In the genomic region with DNA sequence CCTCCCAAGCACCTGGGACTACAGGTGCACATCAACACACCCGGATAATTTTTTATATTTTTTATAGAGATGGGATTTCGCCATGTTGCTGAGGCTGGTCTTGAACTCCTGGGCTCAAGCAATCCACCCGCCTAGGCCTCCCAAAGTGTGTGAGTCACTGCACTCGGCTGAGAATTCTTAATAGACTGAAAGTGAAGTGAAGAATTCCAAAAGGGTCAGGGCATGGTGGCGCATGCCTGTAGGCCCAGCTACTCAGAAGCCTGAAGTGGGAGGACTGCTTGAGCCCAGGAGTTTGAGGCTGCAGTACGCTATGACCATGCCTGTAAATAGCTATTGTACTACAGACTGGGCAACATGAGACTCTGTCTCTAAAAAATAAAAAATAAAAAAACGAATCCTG, we compare ENCODE assay signal across 22 cellular contexts. TPM values are rescaled to one million over a fixed set of nuclear protein-coding genes. Genes with fewer than 3 reads are reported as not detected.
DNase-seq lines count a peak whose midpoint lies in the region; ATAC-seq and TF ChIP-seq lines count a peak whose summit lies in the region.
"Had no signal": no experiment of that assay in that cellular context is flagged by ENCODE, and none has a peak within 500 bp of the region (broad histone marks: within the 10 kb centered on the region; RNA-seq: fewer than 3 reads in every experiment).

No MANE protein-coding gene starts in this region.

- TF ChIP-seq CTCF in choroid plexus epithelial cell (conservative IDR thresholded peaks at IDR 0.05; ENCODE audit: low read depth, low read length) = no peak
- no peak for TF ChIP-seq CTCF in thyroid gland (IDR thresholded peaks at IDR 0.05)

- H3K27ac ChIP-seq in mesendoderm (ENCODE audit: low read depth, low read length) = no peak overlapping the region
- peak overlapping the region; percentile 76 to 90 (median 87) for H3K27ac ChIP-seq in thyroid gland
- H3K27ac ChIP-seq in caudate nucleus (ENCODE audit: low read depth, low read length) = no peak overlapping the region
- H3K27ac ChIP-seq: A549, KMS-11, Peyer's patch had no signal

- H3K18ac ChIP-seq in mesendoderm (ENCODE audit: low read length) = no peak overlapping the region

- no peaks in the 10 kb centered on the region for H3K9me3 Mint-ChIP-seq in activated CD4-positive, alpha-beta T cell treated with anti-CD3 and anti-CD28 coated beads for 36 hours (ENCODE audit: low read depth)
- H3K9me3 Mint-ChIP-seq: CD14-positive monocyte had no signal

- H3K79me2 ChIP-seq in mesendoderm (ENCODE audit: control insufficient read depth, insufficient read depth, low read length) = no peaks in the 10 kb centered on the region

- no peak overlapping the region for H3K9ac ChIP-seq in mesendoderm (ENCODE audit: low read length)
- H3K9ac ChIP-seq: KMS-11 had no signal

- no peaks in the 10 kb centered on the region for H3K9me3 ChIP-seq in thyroid gland
- H3K9me3 ChIP-seq: A549, Peyer's patch had no signal

- H3K79me1 ChIP-seq in mesendoderm (ENCODE audit: low read length) = no peaks in the 10 kb centered on the region

- POLR2A ChIA-PET in activated CD4-positive, alpha-beta T cell treated with anti-CD3 and anti-CD28 coated beads for 36 hours (lab: Charles Lee) = no interaction called here

- H4K8ac ChIP-seq in mesendoderm (ENCODE audit: low read depth, low read length) = no peak overlapping the region

- no peak overlapping the region for H2BK120ac ChIP-seq in mesendoderm (ENCODE audit: low read depth, low read length)

- no peak for TF ChIP-seq POLR2A in thyroid gland (IDR thresholded peaks at IDR 0.05)

- no peak overlapping the region for H3K56ac ChIP-seq in mesendoderm (ENCODE audit: low read length)

- H3K4me3 ChIP-seq in choroid plexus epithelial cell (ENCODE audit: low read depth, low read length) (no peak overlapping the region), mesendoderm (ENCODE audit: low read length) (no peak overlapping the region), thyroid gland (replicated peaks in 1 of 3) (no peak overlapping the region)
- H3K4me3 ChIP-seq: A549, Peyer's patch had no signal

- H3K36me3 Mint-ChIP-seq in activated CD4-positive, alpha-beta T cell treated with anti-CD3 and anti-CD28 coated beads for 36 hours (ENCODE audit: low read depth) = peaks cover 31% of the 10 kb centered on the region

- no peak overlapping the region for H2AK5ac ChIP-seq in mesendoderm (ENCODE audit: low read length)

- no peak overlapping the region for H3K4ac ChIP-seq in mesendoderm (ENCODE audit: low read depth, low read length)

- H2BK15ac ChIP-seq in mesendoderm (replicated peaks; ENCODE audit: low read depth) = no peak overlapping the region

- peaks cover 1% of the 10 kb centered on the region for H3K36me3 ChIP-seq in mesendoderm (ENCODE audit: control insufficient read depth, insufficient read depth, low read length)
- H3K36me3 ChIP-seq in thyroid gland = peaks cover 0 to under 1% of the 10 kb centered on the region in 2 donors

- H3K27me3 ChIP-seq in mesendoderm (ENCODE audit: insufficient read depth, low read length, poor library complexity) (no peaks in the 10 kb centered on the region), thyroid gland (no peaks in the 10 kb centered on the region)
- H3K27me3 ChIP-seq: Peyer's patch had no signal

- DNase-seq in ELR (ENCODE audit: low read depth) (peak; percentile 36), choroid plexus epithelial cell (ENCODE audit: low read depth) (peak; percentile 54), mesendoderm (peak; percentile 39), thyroid gland (peak; percentile 24 to 27), caudate nucleus (lab: John Stamatoyannopoulos, UW) (no peak), OCI-M2 (lab: John Stamatoyannopoulos, UW; ENCODE audit: unreplicated experiment) (no peak)
- DNase-seq in activated CD4-positive, alpha-beta T cell treated with anti-CD3 and anti-CD28 coated beads for 36 hours = no peak
- DNase-seq: DMS53; NCI-H1105; NCI-H146; NCI-H2029; NCI-H345; NCI-H524; NCI-H774; NK-92 treated with Interleukin-12 subunit alpha and Interleukin-12 subunit beta, amount 100 ng/mL, for 24 hours; Peyer's patch had no signal

- no peak overlapping the region for H3K4me2 ChIP-seq in mesendoderm (ENCODE audit: low read length)
- H3K4me2 ChIP-seq: A549, KMS-11 had no signal

- H4K5ac ChIP-seq in mesendoderm (ENCODE audit: low read length) = no peak overlapping the region

- no CpG with 5 or more reads among the region's 7 CpGs for WGBS in mesendoderm (ENCODE audit: extremely low coverage, insufficient coverage, low lambda C conversion rate)
- WGBS in thyroid gland, 2 donors = 85 to 89% methylated on average over 7 of the region's 7 CpGs

- peaks cover 28% of the 10 kb centered on the region for H3K4me1 Mint-ChIP-seq in activated CD4-positive, alpha-beta T cell treated with anti-CD3 and anti-CD28 coated beads for 36 hours

- no peak overlapping the region for H3K23ac ChIP-seq in mesendoderm (ENCODE audit: low read length)

- intact Hi-C loops in thyroid gland (cut with DNase I) = no loop called here
- intact Hi-C loops in activated CD4-positive, alpha-beta T cell treated with anti-CD3 and anti-CD28 coated beads for 36 hours (cut with DNase I, micrococcal nuclease) = no loop called here

- CTCF ChIA-PET in activated CD4-positive, alpha-beta T cell treated with anti-CD3 and anti-CD28 coated beads for 36 hours (lab: Charles Lee) = no interaction called here

- no peak for ATAC-seq in activated CD4-positive, alpha-beta T cell treated with anti-CD3 and anti-CD28 coated beads for 36 hours
- ATAC-seq in GM18858 (IDR thresholded peaks at IDR 0.05; ENCODE audit: unreplicated experiment) = no peak
- ATAC-seq: A549, HCT116 had no signal

- H3K4me1 ChIP-seq in mesendoderm (ENCODE audit: control insufficient read depth, low read depth, low read length) (peaks cover 4% of the 10 kb centered on the region), thyroid gland (peaks cover 57 to 60% of the 10 kb centered on the region in 2 donors)
- H3K4me1 ChIP-seq: A549 had no signal

- no peaks in the 10 kb centered on the region for H3K27me3 Mint-ChIP-seq in activated CD4-positive, alpha-beta T cell treated with anti-CD3 and anti-CD28 coated beads for 36 hours
- H3K27me3 Mint-ChIP-seq: B cell had no signal

- no peak overlapping the region for H3K4me3 Mint-ChIP-seq in activated CD4-positive, alpha-beta T cell treated with anti-CD3 and anti-CD28 coated beads for 36 hours
- H3K4me3 Mint-ChIP-seq: B cell, CD14-positive monocyte had no signal

- H2BK5ac ChIP-seq in mesendoderm (ENCODE audit: low read length) = no peak overlapping the region

- H3K27ac Mint-ChIP-seq in activated CD4-positive, alpha-beta T cell treated with anti-CD3 and anti-CD28 coated beads for 36 hours = no peak overlapping the region
- H3K27ac Mint-ChIP-seq: B cell had no signal

RNA-seq across cellular contexts. Expression of a gene that starts 43.7 kb away (rescaled TPM):
- 19.5 TPM for polyA plus RNA-seq in mesendoderm (2013, experiment 1 of 2)
- polyA plus RNA-seq in mesendoderm (2013, experiment 2 of 2) = 19.1 TPM
- total RNA-seq in thyroid gland = 10 to 100 TPM; 16.4 to 25.8 (median 24.3) TPM
- 10 to 100 TPM; 15.1 to 16.1 TPM for total RNA-seq in activated CD4-positive, alpha-beta T cell treated with anti-CD3 and anti-CD28 coated beads for 36 hours

RNA-seq across cellular contexts. Expression of a gene that starts 52.4 kb away (rescaled TPM):
- polyA plus RNA-seq in mesendoderm (2013, experiment 1 of 2) = 11.5 TPM
- 11.8 TPM for polyA plus RNA-seq in mesendoderm (2013, experiment 2 of 2)
- 10 to 100 TPM; 54.4 to 69.4 (median 60.1) TPM for total RNA-seq in thyroid gland
- total RNA-seq in activated CD4-positive, alpha-beta T cell treated with anti-CD3 and anti-CD28 coated beads for 36 hours = 10 to 100 TPM; 50.2 to 58.2 TPM

RNA-seq across cellular contexts. Expression of a gene that starts 55.4 kb away (rescaled TPM):
- 13.3 TPM for polyA plus RNA-seq in mesendoderm (2013, experiment 1 of 2)
- polyA plus RNA-seq in mesendoderm (2013, experiment 2 of 2) = 13.3 TPM
- 100 to 1,000 TPM; 125 to 167 (median 137) TPM for total RNA-seq in thyroid gland
- 10 to 100 TPM; 38.2 to 39.8 TPM for total RNA-seq in activated CD4-positive, alpha-beta T cell treated with anti-CD3 and anti-CD28 coated beads for 36 hours

Comparison
In these comparisons a context has a peak if more than half of its experiments do, and no peak if none do; other contexts are left out.
1. DNase-seq: peak in ELR (single experiment), choroid plexus epithelial cell (single experiment), mesendoderm (single experiment) and thyroid gland (2 of 2); none in activated CD4-positive, alpha-beta T cell treated with anti-CD3 and anti-CD28 coated beads for 36 hours (single experiment), caudate nucleus (0 of 61) and OCI-M2 (single experiment).
2. H3K27ac ChIP-seq: peak in thyroid gland (3 of 3); none in mesendoderm (single experiment) and caudate nucleus (single experiment).